In the genomic region with DNA sequence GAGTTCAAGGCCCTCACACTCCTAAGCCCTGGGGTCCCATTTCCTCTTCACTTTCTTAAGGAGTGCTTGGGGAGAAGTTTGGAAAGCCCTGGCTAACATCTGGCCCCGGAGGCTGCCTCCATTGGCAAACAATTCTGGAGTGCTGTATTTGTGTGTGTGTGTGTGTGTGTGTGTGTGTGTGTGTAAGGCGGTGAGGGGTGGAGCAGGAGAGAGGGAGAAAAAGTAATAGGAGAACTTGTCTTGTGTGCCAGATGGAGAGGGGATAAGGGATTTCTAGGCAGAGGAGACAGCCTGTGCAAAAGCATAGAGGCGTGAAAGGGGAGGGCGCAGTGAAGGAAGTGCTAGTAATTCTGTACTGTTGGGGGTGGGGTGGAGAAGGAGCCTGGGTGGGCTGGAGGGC, we compare ENCODE assay signal across 8 cellular contexts. TPM values are rescaled to one million over a fixed set of nuclear protein-coding genes. Genes with fewer than 3 reads are reported as not detected.
DNase-seq lines count a peak whose midpoint lies in the region; ATAC-seq and TF ChIP-seq lines count a peak whose summit lies in the region.

No MANE protein-coding gene starts in this region.

- peaks cover 6% of the 10 kb centered on the region for H3K27me3 Mint-ChIP-seq in nephron progenitor cell (ENCODE audit: low read depth, poor library complexity)

- H3K36me3 Mint-ChIP-seq in nephron progenitor cell (ENCODE audit: low read depth), result peaks cover 4% of the 10 kb centered on the region

- ATAC-seq in GM18511 (IDR thresholded peaks at IDR 0.05; ENCODE audit: unreplicated experiment), result no peak

- H3K9me3 Mint-ChIP-seq in nephron progenitor cell, result no peaks in the 10 kb centered on the region

- H3K27me3 ChIP-seq in H7 (ENCODE audit: control insufficient read depth, insufficient read depth, low read length), result peaks cover 5% of the 10 kb centered on the region; the same call in 1 of the 2 replicates

- H3K4me1 Mint-ChIP-seq in nephron progenitor cell, result peaks cover 52% of the 10 kb centered on the region

- DNase-seq in H7 (no peak), NCI-H510A treated with DMSO at 0.1 percent for 48 hours (lab: John Stamatoyannopoulos, UW) (peak; percentile 75), dedifferentiated amniotic fluid mesenchymal stem cell (ENCODE audit: extremely low spot score) (peak; percentile 65), nephron progenitor cell (peak; percentile 65), MV-4-11 (lab: John Stamatoyannopoulos, UW) (no peak), mucosa of gallbladder (ENCODE audit: low spot score) (no peak)
- DNase-seq in activated naive CD4-positive, alpha-beta T cell treated with anti-CD3 and anti-CD28 coated beads, Interleukin-2, amount 50 U/mL, for 16 hours, result no peak

- peak overlapping the region; percentile 86 for H3K4me3 Mint-ChIP-seq in nephron progenitor cell

- peak overlapping the region; percentile 80 for H3K4me3 ChIP-seq in H7 (ENCODE audit: insufficient read depth, low read depth, low read length)

- no peaks in the 10 kb centered on the region for H3K36me3 ChIP-seq in H7 (replicated peaks; ENCODE audit: control insufficient read depth, insufficient read depth, low read length)

- peak overlapping the region; percentile 89 for H3K27ac Mint-ChIP-seq in nephron progenitor cell

- no peak for TF ChIP-seq CTCF in nephron progenitor cell (IDR thresholded peaks at IDR 0.05)

RNA-seq across cellular contexts. Expression of gene TRIM62, which starts 0.6 kb away (rescaled TPM):
- 10.6 and 13.2 TPM in 2 replicates for total RNA-seq in H7 (2014; rRNA removed; shearing (Covaris generic))
- 8.5 TPM for total RNA-seq in mucosa of gallbladder

Comparison
In these comparisons a context has a peak if more than half of its experiments do, and no peak if none do; other contexts are left out.
1. DNase-seq: peak in NCI-H510A treated with DMSO at 0.1 percent for 48 hours (single experiment), dedifferentiated amniotic fluid mesenchymal stem cell (single experiment) and nephron progenitor cell (single experiment); none in H7 (single experiment), MV-4-11 (single experiment), mucosa of gallbladder (single experiment) and activated naive CD4-positive, alpha-beta T cell treated with anti-CD3 and anti-CD28 coated beads, Interleukin-2, amount 50 U/mL, for 16 hours (single experiment).